37 cellular contexts compared by ENCODE assay signal in the genomic region with DNA sequence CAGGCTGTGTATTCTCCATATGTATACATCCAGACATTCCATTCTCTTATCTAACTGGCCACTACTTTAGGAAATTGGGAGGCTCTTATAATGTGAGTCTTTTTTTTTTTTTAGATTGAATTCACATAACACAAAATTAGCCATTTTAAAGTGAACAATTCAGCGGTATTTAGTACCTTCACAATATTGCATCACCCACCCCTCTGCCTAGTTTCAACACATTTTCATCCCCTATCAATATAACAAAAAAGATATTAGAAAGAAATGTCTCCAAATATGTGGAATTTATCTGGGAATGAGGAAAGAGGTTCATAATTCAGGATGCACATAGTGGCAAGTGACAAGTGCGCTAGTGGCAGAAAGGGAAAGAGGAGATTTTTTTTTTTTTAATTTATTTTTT.
A peak's percentile ranks its signal among the peaks of the same experiment; 100 is the strongest.
DNase-seq lines count a peak whose midpoint lies in the region; ATAC-seq, FAIRE-seq and TF ChIP-seq lines count a peak whose summit lies in the region.
"Had no signal": no experiment of that assay in that cellular context is flagged by ENCODE, and none has a peak within 500 bp of the region (broad histone marks: within the 10 kb centered on the region; RNA-seq: fewer than 3 reads in every experiment).

No MANE protein-coding gene starts in this region.

- peak overlapping the region; percentile 63 for H3K27ac Mint-ChIP-seq in MCF 10A (ENCODE audit: low read depth, unreplicated experiment)
- peak overlapping the region; percentile 13 for H3K27ac Mint-ChIP-seq in astrocyte (ENCODE audit: unreplicated experiment)
- H3K27ac Mint-ChIP-seq: B cell; CD14-positive monocyte; CD4-positive, alpha-beta memory T cell; CD4-positive, alpha-beta T cell; CD8-positive, alpha-beta memory T cell; CD8-positive, alpha-beta T cell had no signal

- H3K79me1 ChIP-seq in trophoblast cell (ENCODE audit: low read length): no peaks in the 10 kb centered on the region

- intact Hi-C loops in MCF 10A (cut with micrococcal nuclease) (no loop called here), mammary epithelial cell (cut with micrococcal nuclease) (no loop called here), K562 (cut with micrococcal nuclease) (no loop called here)

- H3K4me1 ChIP-seq in mammary epithelial cell (ENCODE audit: insufficient read depth, low read length) (no peaks in the 10 kb centered on the region), astrocyte (ENCODE audit: insufficient read depth, low read length) (no peaks in the 10 kb centered on the region), K562 (replicated peaks in 1 of 2; ENCODE audit: control insufficient read depth in 2 of 2, insufficient read depth in 2 of 2, low read length in 2 of 2) (no peaks in the 10 kb centered on the region; a peak in 1 of 5 replicates), smooth muscle cell (ENCODE audit: low read depth) (peaks cover 3% of the 10 kb centered on the region), trophoblast cell (ENCODE audit: control insufficient read depth in 1 of 2, insufficient read depth in 2 of 2, low read length in 2 of 2) (no peaks in the 10 kb centered on the region)
- H3K4me1 ChIP-seq: A549, BLaER1, Caco-2 had no signal

- TF ChIP-seq CTCF in MCF 10A (IDR thresholded peaks at IDR 0.05; ENCODE audit: unreplicated experiment): no peak
- TF ChIP-seq CTCF in mammary epithelial cell (conservative IDR thresholded peaks at IDR 0.05 in 1 of 2, IDR thresholded peaks at IDR 0.05 in 1 of 2; ENCODE audit: extremely low read depth in 1 of 2, insufficient read depth in 1 of 2, low read depth in 1 of 2, low read length in 2 of 2): no peak
- TF ChIP-seq CTCF in astrocyte (IDR thresholded peaks at IDR 0.05; ENCODE audit: insufficient read depth, low read depth, low read length): no peak
- TF ChIP-seq CTCF in K562 (IDR thresholded peaks at IDR 0.05 in 2 of 3, conservative IDR thresholded peaks at IDR 0.05 in 1 of 3; ENCODE audit: insufficient read depth in 2 of 3, low read depth in 1 of 3, low read length in 3 of 3): no peak
- TF ChIP-seq CTCF in smooth muscle cell (IDR thresholded peaks at IDR 0.05; ENCODE audit: borderline replicate concordance, insufficient read depth, poor library complexity, severe bottlenecking): no peak

- POLR2A ChIA-PET in MCF 10A (lab: Yijun Ruan, JAX): no interaction called here
- POLR2A ChIA-PET in K562 (lab: Yijun Ruan, JAX): no interaction called here

- H3K36me3 ChIP-seq in mammary epithelial cell (ENCODE audit: insufficient read depth, low read length) (no peaks in the 10 kb centered on the region), astrocyte (ENCODE audit: insufficient read depth, low read length) (no peaks in the 10 kb centered on the region), K562 (ENCODE audit: control insufficient read depth, insufficient read depth, low read length) (no peaks in the 10 kb centered on the region), smooth muscle cell (ENCODE audit: low read depth) (no peaks in the 10 kb centered on the region), trophoblast cell (ENCODE audit: control insufficient read depth in 1 of 2, insufficient read depth in 2 of 2, low read length in 2 of 2) (no peaks in the 10 kb centered on the region)
- H3K36me3 ChIP-seq: BE2C; BLaER1; BLaER1 treated with 17β-estradiol and CSF1 and Interleukin-3, amounts not matched to agents 10 nM and 100 nM had no signal

- H3K9ac ChIP-seq in mammary epithelial cell (ENCODE audit: insufficient read depth, low read length) (no peak overlapping the region), astrocyte (ENCODE audit: low read length) (no peak overlapping the region), K562 (ENCODE audit: insufficient read depth in 1 of 2, low read depth in 2 of 2, low read length in 2 of 2) (no peak overlapping the region), smooth muscle cell (ENCODE audit: low read depth) (no peak overlapping the region), trophoblast cell (ENCODE audit: low read length) (no peak overlapping the region)
- H3K9ac ChIP-seq: BLaER1; BLaER1 treated with 17β-estradiol and CSF1 and Interleukin-3, amounts not matched to agents 10 nM and 100 nM had no signal

- no peak overlapping the region for H3K18ac ChIP-seq in trophoblast cell (ENCODE audit: low read length)

- no peak overlapping the region for H4K8ac ChIP-seq in trophoblast cell (ENCODE audit: low read depth, low read length)

- H2AK5ac ChIP-seq in trophoblast cell (ENCODE audit: low read length): no peak overlapping the region

- FAIRE-seq in astrocyte (lab: Jason Lieb, UNC): no peak
- FAIRE-seq in K562 (lab: Jason Lieb, UNC): no peak
- FAIRE-seq: A204.1, A549, D721Med had no signal

- H3K9me1 ChIP-seq in K562 (ENCODE audit: control insufficient read depth, insufficient read depth, low read length): no peaks in the 10 kb centered on the region

- H3K9me3 Mint-ChIP-seq in MCF 10A (ENCODE audit: unreplicated experiment): no peaks in the 10 kb centered on the region
- H3K9me3 Mint-ChIP-seq in astrocyte (ENCODE audit: unreplicated experiment): peaks cover 6% of the 10 kb centered on the region
- H3K9me3 Mint-ChIP-seq: CD8-positive, alpha-beta T cell had no signal

- in situ Hi-C loops in mammary epithelial cell (cut with MboI; ENCODE audit: low sequenced_read_pairs in 2 of 2) (no loop called here), K562 (cut with MboI) (no loop called here)

- H4K12ac ChIP-seq in trophoblast cell (ENCODE audit: low read depth, low read length): no peak overlapping the region

- H4K20me1 ChIP-seq in mammary epithelial cell (ENCODE audit: insufficient read depth, low read length): no peaks in the 10 kb centered on the region
- no peaks in the 10 kb centered on the region for H4K20me1 ChIP-seq in astrocyte (ENCODE audit: insufficient read depth, low read length)
- no peaks in the 10 kb centered on the region; the same call in 1 of the 2 replicates for H4K20me1 ChIP-seq in K562 (replicated peaks; ENCODE audit: control insufficient read depth, insufficient read depth, low read length)
- H4K20me1 ChIP-seq in smooth muscle cell (ENCODE audit: low read depth): no peaks in the 10 kb centered on the region
- H4K20me1 ChIP-seq: BLaER1; BLaER1 treated with 17β-estradiol and CSF1 and Interleukin-3, amounts not matched to agents 10 nM and 100 nM had no signal

- H3K4me3 ChIP-seq in mammary epithelial cell (replicated peaks in 1 of 3; ENCODE audit: insufficient read depth in 1 of 3, low read depth in 2 of 3, low read length in 3 of 3): no peak overlapping the region
- no peak overlapping the region for H3K4me3 ChIP-seq in astrocyte (ENCODE audit: insufficient read depth, low read depth, low read length)
- no peak overlapping the region for H3K4me3 ChIP-seq in K562
- no peak overlapping the region for H3K4me3 ChIP-seq in smooth muscle cell
- no peak overlapping the region for H3K4me3 ChIP-seq in trophoblast cell (ENCODE audit: low read depth, low read length)
- H3K4me3 ChIP-seq: A549; BLaER1; BLaER1 treated with 17β-estradiol and CSF1 and Interleukin-3, amounts not matched to agents 10 nM and 100 nM had no signal

- no peak overlapping the region for H3K4ac ChIP-seq in trophoblast cell (ENCODE audit: low read depth, low read length)

- CTCF ChIA-PET in MCF 10A (lab: Yijun Ruan, JAX): interaction anchor here (0.6 kb wide), 1 partner anchor 169 kb away, joined by 3 read pairs; no protein-coding TSS in a partner anchor
- CTCF ChIA-PET in mammary epithelial cell (lab: Charles Lee; ENCODE audit: low non-redundant PET): no interaction called here
- CTCF ChIA-PET in K562 (lab: Yijun Ruan, JAX; ENCODE audit: low intra/inter-chr PET ratio): no interaction called here

- H2BK5ac ChIP-seq in trophoblast cell (ENCODE audit: low read depth, low read length, poor library complexity): no peak overlapping the region

- H3K9me3 ChIP-seq in mammary epithelial cell (replicated peaks; ENCODE audit: insufficient read depth, low read length): peaks cover 38% of the 10 kb centered on the region
- no peaks in the 10 kb centered on the region for H3K9me3 ChIP-seq in astrocyte (ENCODE audit: insufficient read depth, low read depth, low read length)
- no peaks in the 10 kb centered on the region for H3K9me3 ChIP-seq in K562 (replicated peaks; ENCODE audit: control insufficient read depth, insufficient read depth, low read depth, low read length)
- no peaks in the 10 kb centered on the region for H3K9me3 ChIP-seq in smooth muscle cell (replicated peaks; ENCODE audit: low read depth)
- no peaks in the 10 kb centered on the region for H3K9me3 ChIP-seq in trophoblast cell (ENCODE audit: insufficient read depth, low read depth, low read length)
- H3K9me3 ChIP-seq: A549, BE2C, BLaER1, Caco-2 had no signal

- H2AFZ ChIP-seq in mammary epithelial cell (ENCODE audit: low read depth, low read length) (no peak overlapping the region), astrocyte (ENCODE audit: low read depth, low read length) (no peak overlapping the region), K562 (ENCODE audit: low read depth, low read length) (no peak overlapping the region), smooth muscle cell (ENCODE audit: low read depth) (no peak overlapping the region), trophoblast cell (ENCODE audit: insufficient read depth, low read length, poor library complexity) (no peak overlapping the region)

- DNase-seq in MCF 10A (ENCODE audit: unreplicated experiment) (no peak), mammary epithelial cell (no peak), astrocyte (ENCODE audit: low read depth) (no peak), K562 (ENCODE audit: extremely low read depth in 1 of 4, low spot score in 3 of 4) (no peak), smooth muscle cell (lab: John Stamatoyannopoulos, UW; ENCODE audit: unreplicated experiment) (no peak), trophoblast cell (no peak)
- no peak for DNase-seq in stimulated activated CD4-positive, alpha-beta T cell treated with anti-CD3 and anti-CD28 coated beads, Interleukin-4, amount 100 ng/mL, for 4 hours
- no peak for DNase-seq in activated effector memory CD4-positive, alpha-beta T cell treated with Interleukin-2 at 50 U/mL for 16 hours
- DNase-seq: 8988T; ACHN; AML-193; BE2C; C1 segment of cervical spinal cord; Caco-2; Calu3; CD4-positive, alpha-beta memory T cell; CD4-positive, alpha-beta T cell; CD4-positive, CD25-positive, alpha-beta regulatory T cell; CD8-positive, alpha-beta memory T cell; CD8-positive, alpha-beta T cell; COR-L47; DMS 273 treated with DMSO at 0.1 percent for 48 hours; DMS153; DMS53; DMS79; DMS79 treated with DMSO at 0.1 percent for 48 hours; DND-41; EL had no signal

- H3K4me1 Mint-ChIP-seq in MCF 10A (ENCODE audit: insufficient read depth, unreplicated experiment) (peaks cover 11% of the 10 kb centered on the region), astrocyte (ENCODE audit: low read depth, unreplicated experiment) (peaks cover 9% of the 10 kb centered on the region)
- H3K4me1 Mint-ChIP-seq: CD14-positive monocyte; CD4-positive, alpha-beta memory T cell; CD4-positive, CD25-positive, alpha-beta regulatory T cell; CD8-positive, alpha-beta memory T cell had no signal

- TF ChIP-seq RAD21 in K562 (CRISPR knock-in tag; conservative IDR thresholded peaks at IDR 0.05 in 1 of 2, IDR thresholded peaks at IDR 0.05 in 1 of 2): no peak

- no peak overlapping the region for H3K4me3 Mint-ChIP-seq in MCF 10A (ENCODE audit: unreplicated experiment)
- no peak overlapping the region for H3K4me3 Mint-ChIP-seq in astrocyte (ENCODE audit: unreplicated experiment)
- H3K4me3 Mint-ChIP-seq: B cell; CD14-positive monocyte; CD4-positive, alpha-beta memory T cell; CD4-positive, alpha-beta T cell; CD4-positive, CD25-positive, alpha-beta regulatory T cell; CD8-positive, alpha-beta memory T cell; CD8-positive, alpha-beta T cell had no signal

- H3K27me3 Mint-ChIP-seq in MCF 10A (ENCODE audit: insufficient read depth, unreplicated experiment) (no peaks in the 10 kb centered on the region), astrocyte (ENCODE audit: low read depth, unreplicated experiment) (peaks cover under 1% of the 10 kb centered on the region)
- H3K27me3 Mint-ChIP-seq: CD4-positive, CD25-positive, alpha-beta regulatory T cell had no signal

- no peak overlapping the region for H3K14ac ChIP-seq in trophoblast cell (ENCODE audit: low read length)

- H3K27ac ChIP-seq in mammary epithelial cell (ENCODE audit: insufficient read depth, low read depth, low read length): no peak overlapping the region
- H3K27ac ChIP-seq in astrocyte (ENCODE audit: low read depth, low read length): no peak overlapping the region
- no peak overlapping the region for H3K27ac ChIP-seq in K562 (ENCODE audit: extremely low read depth, low read depth, low read length)
- H3K27ac ChIP-seq in smooth muscle cell (ENCODE audit: low read depth): peak overlapping the region; percentile 20
- H3K27ac ChIP-seq in trophoblast cell (ENCODE audit: low read depth, low read length): no peak overlapping the region
- H3K27ac ChIP-seq: 22Rv1; A549; BLaER1; BLaER1 treated with 17β-estradiol and CSF1 and Interleukin-3, amounts not matched to agents 10 nM and 100 nM; C4-2B had no signal

- H2BK120ac ChIP-seq in trophoblast cell (ENCODE audit: insufficient read depth, low read length, poor library complexity): no peak overlapping the region

- 91% methylated on average over 1 of the region's 2 CpGs for WGBS in mammary epithelial cell (ENCODE audit: low coverage, missing lambda C conversion rate)
- WGBS in K562 (ENCODE audit: insufficient coverage, low coverage, missing lambda C conversion rate): 0% methylated on average over 2 of the region's 2 CpGs
- 98% methylated on average over 2 of the region's 2 CpGs for WGBS in smooth muscle cell (ENCODE audit: low lambda C conversion rate)
- WGBS in trophoblast cell (ENCODE audit: extremely low coverage, insufficient coverage, insufficient read length): no CpG with 5 or more reads among the region's 2 CpGs

- dilution Hi-C loops in mammary epithelial cell (cut with HindIII; ENCODE audit: low sequenced_read_pairs): no loop called here

- no peaks in the 10 kb centered on the region for H3K79me2 ChIP-seq in mammary epithelial cell (ENCODE audit: insufficient read depth, low read length)
- no peaks in the 10 kb centered on the region for H3K79me2 ChIP-seq in astrocyte (ENCODE audit: insufficient read depth, low read length)
- H3K79me2 ChIP-seq in K562 (ENCODE audit: control insufficient read depth, insufficient read depth, low read length): no peaks in the 10 kb centered on the region
- no peaks in the 10 kb centered on the region for H3K79me2 ChIP-seq in smooth muscle cell (ENCODE audit: low read depth)
- H3K79me2 ChIP-seq in trophoblast cell (ENCODE audit: control insufficient read depth, insufficient read depth, low read length, poor library complexity): no peaks in the 10 kb centered on the region

- no peaks in the 10 kb centered on the region for H3F3A ChIP-seq in smooth muscle cell (ENCODE audit: low read depth)

- TF ChIP-seq POLR2A in K562 (conservative IDR thresholded peaks at IDR 0.05): no peak

- no peak for ATAC-seq in K562
- ATAC-seq: A549; CD8-positive, alpha-beta T cell had no signal

- no peak overlapping the region for H3K4me2 ChIP-seq in mammary epithelial cell (ENCODE audit: insufficient read depth, low read depth, low read length)
- no peak overlapping the region for H3K4me2 ChIP-seq in astrocyte (ENCODE audit: low read length)
- no peak overlapping the region for H3K4me2 ChIP-seq in K562 (ENCODE audit: insufficient read depth, low read length)
- no peak overlapping the region for H3K4me2 ChIP-seq in smooth muscle cell
- H3K4me2 ChIP-seq in trophoblast cell (ENCODE audit: low read length): no peak overlapping the region
- H3K4me2 ChIP-seq: A549; BLaER1; BLaER1 treated with 17β-estradiol and CSF1 and Interleukin-3, amounts not matched to agents 10 nM and 100 nM had no signal

- no peak overlapping the region for H3K23ac ChIP-seq in trophoblast cell (ENCODE audit: low read length)

- H3K36me3 Mint-ChIP-seq in MCF 10A (ENCODE audit: insufficient read depth, unreplicated experiment): no peaks in the 10 kb centered on the region
- H3K36me3 Mint-ChIP-seq in astrocyte (ENCODE audit: low read depth, unreplicated experiment): no peaks in the 10 kb centered on the region
- H3K36me3 Mint-ChIP-seq: CD14-positive monocyte; CD4-positive, alpha-beta memory T cell; CD4-positive, CD25-positive, alpha-beta regulatory T cell; CD8-positive, alpha-beta memory T cell; CD8-positive, alpha-beta T cell had no signal

- no TSS peak for BruUV-seq in MCF 10A (replicated peaks; lab: Mats Ljungman, UMichigan)
- no TSS peak for BruUV-seq in mammary epithelial cell (replicated peaks; lab: Mats Ljungman, UMichigan)
- BruUV-seq in K562 (replicated peaks; lab: Mats Ljungman, UMichigan): no TSS peak

- H2BK12ac ChIP-seq in trophoblast cell (ENCODE audit: low read length): no peak overlapping the region

- no peaks in the 10 kb centered on the region for H3K27me3 ChIP-seq in mammary epithelial cell (ENCODE audit: insufficient read depth, low read length)
- H3K27me3 ChIP-seq in astrocyte (ENCODE audit: insufficient read depth, low read length): no peaks in the 10 kb centered on the region
- H3K27me3 ChIP-seq in K562 (ENCODE audit: control insufficient read depth in 2 of 2, insufficient read depth in 2 of 2, low read length in 2 of 2): peaks cover 16 to 33% of the 10 kb centered on the region in 2 experiments
- no peaks in the 10 kb centered on the region for H3K27me3 ChIP-seq in smooth muscle cell (ENCODE audit: low read depth)
- H3K27me3 ChIP-seq in trophoblast cell (ENCODE audit: insufficient read depth, low read length): no peaks in the 10 kb centered on the region
- H3K27me3 ChIP-seq: BE2C; BLaER1; BLaER1 treated with 17β-estradiol and CSF1 and Interleukin-3, amounts not matched to agents 10 nM and 100 nM had no signal

- no peak overlapping the region for H4K91ac ChIP-seq in trophoblast cell (ENCODE audit: low read depth, low read length)

- TF ChIP-seq EP300 in K562 (IDR thresholded peaks at IDR 0.05; ENCODE audit: low read length): no peak
